In genomic region chr19:42396248-42396541, GRCh38 we compare ENCODE assay signal across 8 cellular contexts. TPM values are rescaled to one million over a fixed set of nuclear protein-coding genes. Genes with fewer than 3 reads are reported as not detected.
A peak's percentile ranks its signal among the peaks of the same experiment; 100 is the strongest.
DNase-seq lines count a peak whose midpoint lies in the region; ATAC-seq and TF ChIP-seq lines count a peak whose summit lies in the region.

No MANE protein-coding gene starts in this region.

- peak overlapping the region; percentile 88 to 97 (median 97) for H3K27ac Mint-ChIP-seq in CD4-positive, CD25-positive, alpha-beta regulatory T cell
- peak overlapping the region in 2 of 3 donors; percentile 91 to 92 for H3K27ac Mint-ChIP-seq in IgD-negative memory B cell

- ATAC-seq in CD4-positive, CD25-positive, alpha-beta regulatory T cell (ENCODE audit: low read depth in 2 of 2), result no peak
- ATAC-seq in heart left ventricle, result peak; percentile 12 to 53 (median 36)

- peak overlapping the region; percentile 65 for H3K27ac ChIP-seq in CD4-positive, CD25-positive, alpha-beta regulatory T cell (ENCODE audit: insufficient read depth, low read length, poor library complexity, severe bottlenecking)
- H3K27ac ChIP-seq in WERI-Rb-1, result peak overlapping the region; percentile 93
- peak overlapping the region in 10 of 12 donors; percentile 60 to 90 (median 81) for H3K27ac ChIP-seq in heart left ventricle

- H3K4me1 Mint-ChIP-seq in CD4-positive, CD25-positive, alpha-beta regulatory T cell, result peaks cover 13 to 46% (median 30%) of the 10 kb centered on the region in 4 donors
- H3K4me1 Mint-ChIP-seq in IgD-negative memory B cell, result peaks cover 18 to 30% (median 24%) of the 10 kb centered on the region in 3 donors

- no peak for TF ChIP-seq CTCF in WERI-Rb-1 (IDR thresholded peaks at IDR 0.05; ENCODE audit: low read depth, low read length)
- TF ChIP-seq CTCF in heart left ventricle (IDR thresholded peaks at IDR 0.05), result no peak

- H3K9ac ChIP-seq in skeletal muscle satellite cell (ENCODE audit: low read depth, low read length), result peak overlapping the region; percentile 73

- no peaks in the 10 kb centered on the region for H3K9me3 Mint-ChIP-seq in CD4-positive, CD25-positive, alpha-beta regulatory T cell
- no peaks in the 10 kb centered on the region for H3K9me3 Mint-ChIP-seq in IgD-negative memory B cell

- H3K4me2 ChIP-seq in skeletal muscle satellite cell (ENCODE audit: low read length), result peak overlapping the region; percentile 81

- no peaks in the 10 kb centered on the region for H3K36me3 Mint-ChIP-seq in CD4-positive, CD25-positive, alpha-beta regulatory T cell
- peaks cover 4% of the 10 kb centered on the region for H3K36me3 Mint-ChIP-seq in IgD-negative memory B cell

- DNase-seq in CD4-positive, CD25-positive, alpha-beta regulatory T cell, result no peak
- DNase-seq in WERI-Rb-1, result no peak
- peak in 1 of 5 donors; percentile 49 for DNase-seq in heart left ventricle
- no peak for DNase-seq in activated CD4-positive, CD25-positive, alpha-beta regulatory T cell (lab: John Stamatoyannopoulos, UW)
- no peak for DNase-seq in stimulated activated CD4-positive, alpha-beta T cell treated with anti-CD3 and anti-CD28 coated beads, Interleukin-4, amount 100 ng/mL, for 1 hour
- no peak for DNase-seq in activated CD4-positive, CD25-positive, alpha-beta regulatory T cell treated with anti-CD3 and anti-CD28 coated beads, Interleukin-2, amount 50 U/mL, for 72 hours

- no peaks in the 10 kb centered on the region for H3K36me3 ChIP-seq in CD4-positive, CD25-positive, alpha-beta regulatory T cell (ENCODE audit: control insufficient read depth, insufficient read depth, low read length)
- no peaks in the 10 kb centered on the region for H3K36me3 ChIP-seq in WERI-Rb-1
- H3K36me3 ChIP-seq in heart left ventricle, result no peaks in the 10 kb centered on the region
- no peaks in the 10 kb centered on the region for H3K36me3 ChIP-seq in skeletal muscle satellite cell (ENCODE audit: insufficient read depth, low read length)

- H3K4me1 ChIP-seq in CD4-positive, CD25-positive, alpha-beta regulatory T cell (ENCODE audit: control insufficient read depth, insufficient read depth, low read length, poor library complexity, severe bottlenecking), result peaks cover 25% of the 10 kb centered on the region
- peaks cover 4 to 27% (median 20%) of the 10 kb centered on the region in 12 donors for H3K4me1 ChIP-seq in heart left ventricle
- H3K4me1 ChIP-seq in skeletal muscle satellite cell (ENCODE audit: control insufficient read depth, insufficient read depth, low read length), result peaks cover 17% of the 10 kb centered on the region

- WGBS in heart left ventricle, 4 donors, result 28 to 31% (median 29%) methylated on average over 3 of the region's 3 CpGs

- no peaks in the 10 kb centered on the region for H3K27me3 ChIP-seq in CD4-positive, CD25-positive, alpha-beta regulatory T cell (ENCODE audit: control insufficient read depth, insufficient read depth, low read length)
- H3K27me3 ChIP-seq in WERI-Rb-1 (ENCODE audit: insufficient read depth, low read depth, severe bottlenecking) (no peaks in the 10 kb centered on the region), heart left ventricle (peaks cover 0 to 2% (median 0%) of the 10 kb centered on the region in 9 donors), skeletal muscle satellite cell (ENCODE audit: control insufficient read depth, insufficient read depth, low read length) (peaks cover 18% of the 10 kb centered on the region)

- intact Hi-C loops in heart left ventricle (cut with DNase I), result no loop called here

- peaks cover 13% of the 10 kb centered on the region for H3K27me3 Mint-ChIP-seq in CD4-positive, CD25-positive, alpha-beta regulatory T cell
- H3K27me3 Mint-ChIP-seq in IgD-negative memory B cell, result no peaks in the 10 kb centered on the region

- no peak overlapping the region for H3K4me3 ChIP-seq in CD4-positive, CD25-positive, alpha-beta regulatory T cell (ENCODE audit: low read depth, low read length)
- H3K4me3 ChIP-seq in WERI-Rb-1 (ENCODE audit: low read depth, low read length), result peak overlapping the region; percentile 88
- peak overlapping the region in 10 of 12 donors; percentile 50 to 71 (median 62) for H3K4me3 ChIP-seq in heart left ventricle
- H3K4me3 ChIP-seq in skeletal muscle satellite cell (ENCODE audit: low read length), result peak overlapping the region; percentile 68

- TF ChIP-seq POLR2A in heart left ventricle (IDR thresholded peaks at IDR 0.05), result no peak

- H3K4me3 Mint-ChIP-seq in CD4-positive, CD25-positive, alpha-beta regulatory T cell, result peak overlapping the region; percentile 93 to 96 (median 94)
- peak overlapping the region; percentile 92 to 97 (median 94) for H3K4me3 Mint-ChIP-seq in IgD-negative memory B cell

- no peaks in the 10 kb centered on the region for H3K9me3 ChIP-seq in CD4-positive, CD25-positive, alpha-beta regulatory T cell (ENCODE audit: control insufficient read depth in 2 of 2, low read length in 2 of 2)
- H3K9me3 ChIP-seq in WERI-Rb-1 (ENCODE audit: severe bottlenecking), result no peaks in the 10 kb centered on the region
- H3K9me3 ChIP-seq in heart left ventricle, result no peaks in the 10 kb centered on the region
- H3K9me3 ChIP-seq in skeletal muscle satellite cell (replicated peaks; ENCODE audit: low read length), result no peaks in the 10 kb centered on the region

RNA-seq across cellular contexts. Expression of gene CNFN, which starts 6.1 kb away (rescaled TPM):
- not detected for total RNA-seq in CD4-positive, CD25-positive, alpha-beta regulatory T cell
- under 1 TPM in 2 of 4 donors, not detected in 2; 0.49 TPM for polyA plus RNA-seq in CD4-positive, CD25-positive, alpha-beta regulatory T cell
- polyA plus RNA-seq in IgD-negative memory B cell (42.5 TPM), heart left ventricle (1 to 10 TPM; 1.3 to 2.9 TPM)
- 1 to 10 TPM in 1 of 9 donors, under 1 TPM in 3, not detected in 5; 0.62 to 1.4 (median 0.94) TPM for total RNA-seq in heart left ventricle
- not detected in 2 replicates for total RNA-seq in skeletal muscle satellite cell (2012; rRNA removed)

RNA-seq across cellular contexts. Expression of gene LIPE, which starts 31.0 kb away (rescaled TPM):
- total RNA-seq in CD4-positive, CD25-positive, alpha-beta regulatory T cell, result 13.2 TPM
- 1 to 10 TPM; 3.0 to 7.1 (median 5.4) TPM for polyA plus RNA-seq in CD4-positive, CD25-positive, alpha-beta regulatory T cell
- 15.0 TPM for polyA plus RNA-seq in IgD-negative memory B cell
- 100 to 1,000 TPM in 1 of 9 donors, 10 to 100 TPM in 8; 34.7 to 111 (median 57.3) TPM for total RNA-seq in heart left ventricle
- polyA plus RNA-seq in heart left ventricle, result 10 to 100 TPM; 47.1 to 67.1 TPM
- total RNA-seq in skeletal muscle satellite cell (2012; rRNA removed), result 1.5 TPM in 2 replicates

RNA-seq across cellular contexts. Expression of gene CXCL17, which starts 46.6 kb away (rescaled TPM):
- total RNA-seq in CD4-positive, CD25-positive, alpha-beta regulatory T cell, result not detected
- polyA plus RNA-seq in CD4-positive, CD25-positive, alpha-beta regulatory T cell, result under 1 TPM in 1 of 4 donors, not detected in 3; 0.28 TPM
- polyA plus RNA-seq in IgD-negative memory B cell (0.25 TPM), heart left ventricle (not detected)
- total RNA-seq in heart left ventricle, result not detected
- not detected in 2 replicates for total RNA-seq in skeletal muscle satellite cell (2012; rRNA removed)

Comparison
In these comparisons a context has a peak if more than half of its experiments do, and no peak if none do; other contexts are left out.
1. ATAC-seq: peak in heart left ventricle (4 of 4); none in CD4-positive, CD25-positive, alpha-beta regulatory T cell (0 of 2).
2. RNA of gene CNFN, which starts 6.1 kb away (polyA plus RNA-seq): 42.5 TPM in IgD-negative memory B cell (single experiment); 1.3 to 2.9 TPM in heart left ventricle and 0.49 TPM in CD4-positive, CD25-positive, alpha-beta regulatory T cell; every median in the first group is over 10 times any median in the second.
3. Peak in every context shown above with its lines, with median percentiles within 50 percentile points of each other: H3K27ac ChIP-seq.